In the genomic region with DNA sequence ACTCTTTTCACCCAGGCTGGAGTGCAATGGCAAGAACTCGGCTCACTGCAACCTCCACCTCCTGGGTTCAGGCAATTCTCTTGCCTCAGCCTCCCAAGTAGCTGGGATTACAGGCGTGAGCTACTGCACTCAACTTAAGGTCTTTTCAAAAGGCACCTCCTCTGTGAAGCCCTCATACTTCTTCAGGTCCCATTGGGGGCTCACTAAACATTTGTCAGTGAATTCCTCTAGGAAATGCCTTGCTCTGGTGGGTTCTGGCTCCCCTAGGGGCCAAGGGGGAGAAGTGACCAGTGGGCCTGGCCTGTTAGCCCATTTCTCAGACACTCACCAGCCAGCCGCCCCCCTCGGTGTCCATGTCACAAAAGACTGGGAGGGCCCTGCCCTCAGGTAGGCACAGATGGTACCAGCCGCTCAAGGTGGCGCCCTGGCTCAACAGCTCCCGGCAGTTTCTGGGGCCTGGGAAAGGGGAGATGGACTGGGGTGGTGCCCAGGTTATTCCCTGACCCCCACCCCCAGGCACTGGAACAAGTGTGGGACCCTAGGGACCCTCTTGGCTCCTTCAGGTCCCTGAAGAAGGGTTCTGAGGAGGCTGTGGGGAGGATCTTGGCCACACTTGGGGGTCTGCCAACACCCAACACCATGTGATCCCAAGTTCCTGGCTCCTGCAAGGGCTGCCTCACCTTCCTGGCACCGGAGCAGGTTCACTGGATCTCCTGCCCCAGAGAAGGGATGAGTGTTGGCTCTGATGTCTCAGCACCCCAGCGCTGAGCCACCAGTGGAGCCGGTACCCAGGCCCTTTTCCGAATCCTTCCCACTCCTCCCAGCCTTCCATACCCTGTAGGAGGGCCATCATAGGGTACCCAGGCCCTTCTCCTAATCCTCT, we compare ENCODE assay signal across 1 cellular context.
TF ChIP-seq lines count a peak whose summit lies in the region.

No MANE protein-coding gene starts in this region.

TF ChIP-seq in K562, 482 proteins besides CTCF, POLR2A, EP300 and RAD21:
- TF ChIP-seq SMC3 (conservative IDR thresholded peaks at IDR 0.05; ENCODE audit: insufficient read depth, low read depth, low read length) (0 out of 2 replicates have a peak, but pooled peaks have one; percentile 11), HMGN3 (IDR thresholded peaks at IDR 0.05; ENCODE audit: borderline replicate concordance, extremely low read depth, insufficient read length, low read depth, low read length) (no peak), ZFP36 (IDR thresholded peaks at IDR 0.05; ENCODE audit: low read depth, low read length, partially characterized antibody) (peak; percentile 91), FOXA3 (CRISPR knock-in tag; conservative IDR thresholded peaks at IDR 0.05 in 1 of 2, IDR thresholded peaks at IDR 0.05 in 1 of 2) (peak in 1 of 2 experiments; percentile 14; a peak in 1 of 4 replicates), BACH1 (tag; IDR thresholded peaks at IDR 0.05) (no peak), ARNT (IDR thresholded peaks at IDR 0.05) (peak in 1 of 2 experiments; percentile 44; a peak in 1 of 4 replicates), CREB1 (IDR thresholded peaks at IDR 0.05) (no peak), CREB1 (CRISPR knock-in tag; IDR thresholded peaks at IDR 0.05) (no peak), KLF6 (CRISPR knock-in tag; IDR thresholded peaks at IDR 0.05; ENCODE audit: borderline replicate concordance) (no peak), ZNF384 (IDR thresholded peaks at IDR 0.05; ENCODE audit: low read depth, low read length) (peak; percentile 25), ZNF707 (CRISPR knock-in tag; conservative IDR thresholded peaks at IDR 0.05) (no peak), CC2D1A (IDR thresholded peaks at IDR 0.05) (0 out of 2 replicates have a peak, but pooled peaks have one; percentile 3)
- TF ChIP-seq, protein P1, sequence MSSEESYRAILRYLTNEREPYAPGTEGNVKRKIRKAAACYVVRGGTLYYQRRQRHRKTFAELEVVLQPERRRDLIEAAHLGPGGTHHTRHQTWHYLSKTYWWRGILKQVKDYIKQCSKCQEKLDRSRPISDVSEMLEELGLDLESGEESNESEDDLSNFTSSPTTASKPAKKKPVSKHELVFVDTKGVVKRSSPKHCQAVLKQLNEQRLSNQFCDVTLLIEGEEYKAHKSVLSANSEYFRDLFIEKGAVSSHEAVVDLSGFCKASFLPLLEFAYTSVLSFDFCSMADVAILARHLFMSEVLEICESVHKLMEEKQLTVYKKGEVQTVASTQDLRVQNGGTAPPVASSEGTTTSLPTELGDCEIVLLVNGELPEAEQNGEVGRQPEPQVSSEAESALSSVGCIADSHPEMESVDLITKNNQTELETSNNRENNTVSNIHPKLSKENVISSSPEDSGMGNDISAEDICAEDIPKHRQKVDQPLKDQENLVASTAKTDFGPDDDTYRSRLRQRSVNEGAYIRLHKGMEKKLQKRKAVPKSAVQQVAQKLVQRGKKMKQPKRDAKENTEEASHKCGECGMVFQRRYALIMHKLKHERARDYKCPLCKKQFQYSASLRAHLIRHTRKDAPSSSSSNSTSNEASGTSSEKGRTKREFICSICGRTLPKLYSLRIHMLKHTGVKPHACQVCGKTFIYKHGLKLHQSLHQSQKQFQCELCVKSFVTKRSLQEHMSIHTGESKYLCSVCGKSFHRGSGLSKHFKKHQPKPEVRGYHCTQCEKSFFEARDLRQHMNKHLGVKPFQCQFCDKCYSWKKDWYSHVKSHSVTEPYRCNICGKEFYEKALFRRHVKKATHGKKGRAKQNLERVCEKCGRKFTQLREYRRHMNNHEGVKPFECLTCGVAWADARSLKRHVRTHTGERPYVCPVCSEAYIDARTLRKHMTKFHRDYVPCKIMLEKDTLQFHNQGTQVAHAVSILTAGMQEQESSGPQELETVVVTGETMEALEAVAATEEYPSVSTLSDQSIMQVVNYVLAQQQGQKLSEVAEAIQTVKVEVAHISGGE (CRISPR knock-in tag; IDR thresholded peaks at IDR 0.05): 0 out of 6 replicates have a peak, but pooled peaks of 1 of the 3 experiments have one; percentile 13
- TF ChIP-seq, protein P2, sequence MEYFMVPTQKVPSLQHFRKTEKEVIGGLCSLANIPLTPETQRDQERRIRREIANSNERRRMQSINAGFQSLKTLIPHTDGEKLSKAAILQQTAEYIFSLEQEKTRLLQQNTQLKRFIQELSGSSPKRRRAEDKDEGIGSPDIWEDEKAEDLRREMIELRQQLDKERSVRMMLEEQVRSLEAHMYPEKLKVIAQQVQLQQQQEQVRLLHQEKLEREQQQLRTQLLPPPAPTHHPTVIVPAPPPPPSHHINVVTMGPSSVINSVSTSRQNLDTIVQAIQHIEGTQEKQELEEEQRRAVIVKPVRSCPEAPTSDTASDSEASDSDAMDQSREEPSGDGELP (CRISPR knock-in tag; IDR thresholded peaks at IDR 0.05; ENCODE audit: borderline replicate concordance): 0 out of 2 replicates have a peak, but pooled peaks have one; percentile 16
